ENCODE assay signal across 23 cellular contexts in the genomic region with DNA sequence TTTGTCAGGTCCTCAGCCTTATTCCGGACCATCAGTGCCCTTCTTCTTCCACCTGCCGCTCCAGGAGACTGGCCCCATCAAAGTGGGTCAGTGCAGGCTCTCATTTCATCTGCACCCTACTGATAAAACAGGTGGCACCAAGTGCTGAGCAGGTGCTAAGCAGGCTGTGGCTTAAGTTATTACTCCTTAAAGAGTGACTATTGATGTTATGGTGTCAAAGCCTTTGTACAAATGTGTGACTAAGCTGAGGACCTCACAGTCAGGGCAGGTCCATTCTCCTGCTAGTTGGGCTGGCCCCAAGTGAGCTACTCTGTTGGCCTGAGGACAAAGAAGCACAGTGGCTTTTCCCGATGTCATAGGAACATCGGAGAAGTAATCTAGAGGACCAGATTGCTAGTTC. TPM values are rescaled to one million over a fixed set of nuclear protein-coding genes. Genes with fewer than 3 reads are reported as not detected.
DNase-seq lines count a peak whose midpoint lies in the region; ATAC-seq and TF ChIP-seq lines count a peak whose summit lies in the region.
"Had no signal": no experiment of that assay in that cellular context is flagged by ENCODE, and none has a peak within 500 bp of the region (broad histone marks: within the 10 kb centered on the region; RNA-seq: fewer than 3 reads in every experiment).

No MANE protein-coding gene starts in this region.

- no peak for TF ChIP-seq CTCF in IMR-90 (conservative IDR thresholded peaks at IDR 0.05; ENCODE audit: low read depth, low read length)
- TF ChIP-seq CTCF in esophagus muscularis mucosa (IDR thresholded peaks at IDR 0.05): no peak

- H3K27me3 ChIP-seq in IMR-90 (ENCODE audit: control insufficient read depth, insufficient read depth, low read length): no peaks in the 10 kb centered on the region
- H3K27me3 ChIP-seq in esophagus muscularis mucosa: no peaks in the 10 kb centered on the region
- no peaks in the 10 kb centered on the region for H3K27me3 ChIP-seq in skeletal muscle tissue (ENCODE audit: control insufficient read depth in 3 of 3, insufficient read depth in 3 of 3, low read length in 3 of 3)
- H3K27me3 ChIP-seq: pancreas, right lobe of liver, upper lobe of right lung had no signal

- peak overlapping the region; percentile 88; the same call in 2 of the 3 replicates for H2BK15ac ChIP-seq in IMR-90 (ENCODE audit: low read depth, low read length)

- H3K79me1 ChIP-seq in IMR-90 (ENCODE audit: low read depth in 1 of 2, low read length in 2 of 2): peaks cover 0 to 15% of the 10 kb centered on the region in 2 experiments; a peak in 2 of 4 replicates

- intact Hi-C loops in IMR-90 (cut with micrococcal nuclease) (no loop called here), esophagus muscularis mucosa (cut with DNase I) (no loop called here)

- peak overlapping the region; percentile 85 for H3K4ac ChIP-seq in IMR-90 (ENCODE audit: low read depth, low read length)

- TF ChIP-seq POLR2A in IMR-90 (IDR thresholded peaks at IDR 0.05; ENCODE audit: low read depth, low read length) (no peak), esophagus muscularis mucosa (IDR thresholded peaks at IDR 0.05; ENCODE audit: low read depth) (no peak)

- peak overlapping the region; percentile 72 for H3K14ac ChIP-seq in IMR-90 (replicated peaks; ENCODE audit: low read depth, low read length)

- no peak overlapping the region for H2AK9ac ChIP-seq in IMR-90 (replicated peaks; ENCODE audit: low read depth, low read length, poor library complexity)

- no peak overlapping the region for H3K4me2 ChIP-seq in IMR-90 (ENCODE audit: low read depth, low read length)

- H4K5ac ChIP-seq in IMR-90 (ENCODE audit: low read depth, low read length): no peak overlapping the region

- H2AK5ac ChIP-seq in IMR-90 (ENCODE audit: low read depth, low read length): peak overlapping the region; percentile 47; the same call in 1 of the 2 replicates

- dilution Hi-C loops in IMR-90 (cut with HindIII; ENCODE audit: low sequenced_read_pairs, unreplicated experiment): no loop called here

- no peak overlapping the region for H3K4me3 ChIP-seq in IMR-90 (ENCODE audit: insufficient read depth, low read depth, low read length)
- H3K4me3 ChIP-seq in esophagus muscularis mucosa: no peak overlapping the region
- no peak overlapping the region for H3K4me3 ChIP-seq in skeletal muscle tissue (ENCODE audit: low read length in 3 of 3)
- H3K4me3 ChIP-seq: pancreas, right lobe of liver, upper lobe of right lung had no signal

- no peak overlapping the region for H2AFZ ChIP-seq in IMR-90 (replicated peaks; ENCODE audit: low read length, poor library complexity)

- 0 out of 4 replicates have a peak overlapping the region, but pooled peaks of 1 of the 2 experiments have one; percentile 48 for H4K8ac ChIP-seq in IMR-90 (ENCODE audit: low read depth in 2 of 2, low read length in 2 of 2)

- H3K9ac ChIP-seq in IMR-90 (ENCODE audit: low read depth, low read length): no peak overlapping the region
- H3K9ac ChIP-seq in skeletal muscle tissue (ENCODE audit: low read depth in 1 of 3, low read length in 3 of 3): no peak overlapping the region

- H3K18ac ChIP-seq in IMR-90 (ENCODE audit: low read depth, low read length): peak overlapping the region; percentile 81; the same call in 1 of the 2 replicates

- TF ChIP-seq RAD21 in IMR-90 (IDR thresholded peaks at IDR 0.05; ENCODE audit: low read length): no peak

- H3K9me3 ChIP-seq in IMR-90 (ENCODE audit: control insufficient read depth, insufficient read depth, low read length) (no peaks in the 10 kb centered on the region), esophagus muscularis mucosa (no peaks in the 10 kb centered on the region), skeletal muscle tissue (ENCODE audit: control insufficient read depth in 3 of 3, low read length in 3 of 3) (no peaks in the 10 kb centered on the region)
- H3K9me3 ChIP-seq: pancreas, right lobe of liver, upper lobe of right lung had no signal

- H3K4me1 ChIP-seq in IMR-90 (ENCODE audit: control insufficient read depth, insufficient read depth, low read length) (peaks cover 14% of the 10 kb centered on the region), esophagus muscularis mucosa (peaks cover 4 to 33% (median 19%) of the 10 kb centered on the region in 4 donors), skeletal muscle tissue (ENCODE audit: control insufficient read depth in 3 of 3, insufficient read depth in 3 of 3, low read length in 3 of 3) (peaks cover 6 to 12% (median 6%) of the 10 kb centered on the region in 3 donors)
- H3K4me1 ChIP-seq: pancreas, right lobe of liver, upper lobe of right lung had no signal

- peak overlapping the region; percentile 91 for H2BK120ac ChIP-seq in IMR-90 (ENCODE audit: low read depth, low read length)

- H2BK5ac ChIP-seq in IMR-90 (ENCODE audit: low read depth, low read length, poor library complexity, severe bottlenecking): peak overlapping the region; percentile 48

- TF ChIP-seq EP300 in esophagus muscularis mucosa (IDR thresholded peaks at IDR 0.05): no peak

- peak overlapping the region; percentile 14 for H4K91ac ChIP-seq in IMR-90 (ENCODE audit: insufficient read depth, low read depth, low read length)

- peak overlapping the region; percentile 63 for H2BK20ac ChIP-seq in IMR-90 (ENCODE audit: low read depth, low read length)

- POLR2A ChIA-PET in IMR-90 (lab: Charles Lee; ENCODE audit: unreplicated experiment): interaction anchor here (2.1 kb wide), 1 partner anchor 12 kb away, joined by 16 read pairs; a partner anchor contains a TSS

- peak overlapping the region; percentile 46; the same call in 1 of the 2 replicates for H3K23ac ChIP-seq in IMR-90 (ENCODE audit: low read depth, low read length)

- H3K36me3 ChIP-seq in IMR-90 (ENCODE audit: control insufficient read depth, insufficient read depth, low read length) (no peaks in the 10 kb centered on the region), esophagus muscularis mucosa (no peaks in the 10 kb centered on the region), skeletal muscle tissue (ENCODE audit: control insufficient read depth in 3 of 3, insufficient read depth in 3 of 3, low read length in 3 of 3) (no peaks in the 10 kb centered on the region)
- H3K36me3 ChIP-seq: pancreas, right lobe of liver, upper lobe of right lung had no signal

- H3K27ac ChIP-seq in IMR-90 (ENCODE audit: insufficient read depth, low read length) (no peak overlapping the region), esophagus muscularis mucosa (replicated peaks in 1 of 4) (peak overlapping the region in 3 of 4 donors; percentile 23 to 50 (median 33)), skeletal muscle tissue (ENCODE audit: low read depth, low read length) (peak overlapping the region; percentile 67)
- H3K27ac ChIP-seq: pancreas, right lobe of liver, upper lobe of right lung had no signal

- BruUV-seq in IMR-90 (replicated peaks; lab: Mats Ljungman, UMichigan): no TSS peak

- in situ Hi-C loops in IMR-90 (cut with MboI; ENCODE audit: low sequenced_read_pairs): no loop called here

- no peaks in the 10 kb centered on the region for H4K20me1 ChIP-seq in IMR-90 (ENCODE audit: insufficient read depth, low read length)

- DNase-seq in NCI-H510A treated with DMSO at 0.1 percent for 48 hours (lab: John Stamatoyannopoulos, UW) (peak; percentile 26), NCI-H510A (lab: John Stamatoyannopoulos, UW) (no peak), IMR-90 (no peak), esophagus muscularis mucosa (ENCODE audit: extremely low spot score) (peak; percentile 53), NOMO-1 treated with DMSO at 0.1 percent for 48 hours (lab: John Stamatoyannopoulos, UW; ENCODE audit: unreplicated experiment) (no peak), GF-D8 (lab: John Stamatoyannopoulos, UW) (no peak), NCI-H1105 (lab: John Stamatoyannopoulos, UW) (no peak)
- DNase-seq: 8988T; activated B cell treated with CpG ODN at 0.5 μM for 24 hours; activated CD4-positive, alpha-beta T cell treated with anti-CD3 and anti-CD28 coated beads, Interleukin-2, amount 50 U/mL, for 4 hours; COR-L47; DMS79 treated with DMSO at 0.1 percent for 48 hours; H9; KG1; mesendoderm; naive thymus-derived CD8-positive, alpha-beta T cell; NCI-H748 treated with DMSO at 0.1 percent for 48 hours; pancreas; right lobe of liver; stimulated activated CD8-positive, alpha-beta memory T cell treated with anti-CD3 and anti-CD28 coated beads, Interleukin-4, amount 100 ng/mL, for 48 hours; T-helper 9 cell; upper lobe of right lung had no signal

- peaks cover 12% of the 10 kb centered on the region for H3K9me1 ChIP-seq in IMR-90 (ENCODE audit: insufficient read depth, low read length)

- no peak for ATAC-seq in IMR-90 (ENCODE audit: low read depth)
- ATAC-seq: naive thymus-derived CD8-positive, alpha-beta T cell; pancreas; right lobe of liver; upper lobe of right lung had no signal

- no peak overlapping the region for H3K56ac ChIP-seq in IMR-90 (ENCODE audit: extremely low read depth, insufficient read depth, low read length)

- WGBS in IMR-90 (ENCODE audit: extremely low coverage in 2 of 2, insufficient read length in 1 of 2), 2 experiments: 86% methylated on average over 1 of the region's 4 CpGs; no CpG with 5 or more reads in 1 of the 2 experiments
- WGBS in esophagus muscularis mucosa: 93% methylated on average over 4 of the region's 4 CpGs

- CTCF ChIA-PET in IMR-90 (lab: Yijun Ruan, JAX): interaction anchor here (1.3 to 1.9 kb wide), 2 partner anchors 12 to 78 kb away, joined by 7 to 11 read pairs; no protein-coding TSS in a partner anchor

TF ChIP-seq in IMR-90, 13 proteins besides CTCF, POLR2A, EP300 and RAD21 (continues in another document):
- TF ChIP-seq SMC3 (IDR thresholded peaks at IDR 0.05; ENCODE audit: low read depth, low read length) (no peak), RCOR1 (IDR thresholded peaks at IDR 0.05; ENCODE audit: insufficient replicate concordance, low read length) (no peak), BHLHE40 (IDR thresholded peaks at IDR 0.05; ENCODE audit: low read depth, low read length) (no peak), FOS (IDR thresholded peaks at IDR 0.05; ENCODE audit: low read depth, low read length) (no peak), MAFK (IDR thresholded peaks at IDR 0.05; ENCODE audit: low read depth, low read length) (no peak), RFX5 (IDR thresholded peaks at IDR 0.05; ENCODE audit: low read depth, low read length) (no peak), NFE2L2 (IDR thresholded peaks at IDR 0.05; ENCODE audit: low read depth, low read length) (no peak)
- TF ChIP-seq, protein P1, sequence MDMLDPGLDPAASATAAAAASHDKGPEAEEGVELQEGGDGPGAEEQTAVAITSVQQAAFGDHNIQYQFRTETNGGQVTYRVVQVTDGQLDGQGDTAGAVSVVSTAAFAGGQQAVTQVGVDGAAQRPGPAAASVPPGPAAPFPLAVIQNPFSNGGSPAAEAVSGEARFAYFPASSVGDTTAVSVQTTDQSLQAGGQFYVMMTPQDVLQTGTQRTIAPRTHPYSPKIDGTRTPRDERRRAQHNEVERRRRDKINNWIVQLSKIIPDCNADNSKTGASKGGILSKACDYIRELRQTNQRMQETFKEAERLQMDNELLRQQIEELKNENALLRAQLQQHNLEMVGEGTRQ (IDR thresholded peaks at IDR 0.05; ENCODE audit: low read depth, low read length): no peak

RNA-seq across cellular contexts. Expression of a gene that starts 11.2 kb away (rescaled TPM):
- total RNA-seq in IMR-90 (2012; rRNA removed) (487 and 532 TPM in 2 replicates), esophagus muscularis mucosa (1,000 to 10,000 TPM; 2,057 to 3,140 (median 2,687) TPM), skeletal muscle tissue (89.8 TPM)
- polyA plus RNA-seq in IMR-90 (2012; rRNA removed): 375 and 382 TPM in 2 replicates
- polyA plus RNA-seq in IMR-90 (2012; cell fraction: cytosol; rRNA removed): 140 and 308 TPM in 2 replicates
- polyA plus RNA-seq in IMR-90 (2012; cell fraction: nucleus; rRNA removed; ENCODE audit: low replicate concordance): 114 and 384 TPM in 2 replicates
- total RNA-seq: naive thymus-derived CD8-positive, alpha-beta T cell had no signal
- polyA plus RNA-seq: naive thymus-derived CD8-positive, alpha-beta T cell had no signal

Comparison
In these comparisons a context has a peak if more than half of its experiments do, and no peak if none do; other contexts are left out.
1. DNase-seq: peak in NCI-H510A treated with DMSO at 0.1 percent for 48 hours (single experiment) and esophagus muscularis mucosa (single experiment); none in NCI-H510A (single experiment), IMR-90 (single experiment), NOMO-1 treated with DMSO at 0.1 percent for 48 hours (single experiment), GF-D8 (single experiment) and NCI-H1105 (single experiment).